ENCODE assay signal across 22 cellular contexts in the genomic region with DNA sequence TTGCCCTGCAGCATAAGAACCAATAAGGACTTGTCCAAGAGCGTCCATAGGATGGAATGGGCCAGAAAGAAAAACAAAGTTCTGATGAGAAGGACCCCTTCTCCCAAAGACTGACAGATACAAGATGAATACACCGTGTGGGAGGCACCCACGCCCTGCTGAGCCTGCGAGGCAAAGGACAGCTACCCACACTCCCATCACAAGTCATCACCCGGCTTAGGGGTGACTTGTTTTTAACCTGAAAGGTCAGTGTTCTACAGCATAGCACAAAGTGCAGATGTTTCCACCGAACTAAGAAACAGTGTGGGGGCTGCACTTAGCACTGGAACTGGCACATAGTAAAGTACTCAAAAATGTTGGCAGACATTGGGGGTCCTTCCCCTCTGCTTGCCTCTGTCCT. TPM values are rescaled to one million over a fixed set of nuclear protein-coding genes. Genes with fewer than 3 reads are reported as not detected.
DNase-seq lines count a peak whose midpoint lies in the region; ATAC-seq, FAIRE-seq and TF ChIP-seq lines count a peak whose summit lies in the region.
"Had no signal": no experiment of that assay in that cellular context is flagged by ENCODE, and none has a peak within 500 bp of the region (broad histone marks: within the 10 kb centered on the region; RNA-seq: fewer than 3 reads in every experiment).

No MANE protein-coding gene starts in this region.

- in situ Hi-C loops in brain microvascular endothelial cell (cut with HindIII; ENCODE audit: low pct_ligation_motif_present, low sequenced_read_pairs), result no loop called here

- H2AK5ac ChIP-seq in trophoblast cell (ENCODE audit: low read length), result no peak overlapping the region

- no peak for TF ChIP-seq CTCF in brain microvascular endothelial cell (IDR thresholded peaks at IDR 0.05; ENCODE audit: low read depth, low read length, missing control alignments)

- no CpG with 5 or more reads among the region's 6 CpGs for WGBS in trophoblast cell (ENCODE audit: extremely low coverage, insufficient coverage, insufficient read length)

- no peak overlapping the region for H3K4ac ChIP-seq in trophoblast cell (ENCODE audit: low read depth, low read length)

- no peak overlapping the region for H2BK5ac ChIP-seq in trophoblast cell (ENCODE audit: low read depth, low read length, poor library complexity)

- H4K91ac ChIP-seq in trophoblast cell (ENCODE audit: low read depth, low read length), result no peak overlapping the region

- no peak overlapping the region for H2AFZ ChIP-seq in trophoblast cell (ENCODE audit: insufficient read depth, low read length, poor library complexity)

- ATAC-seq in CD4-positive, CD25-positive, alpha-beta regulatory T cell (ENCODE audit: low read depth in 2 of 2), result no peak
- peak; percentile 56 for ATAC-seq in activated naive CD8-positive, alpha-beta T cell treated with anti-CD3 and anti-CD28 coated beads, Interleukin-2, amount 50 U/mL, for 24 hours
- no peak for ATAC-seq in HG02870 (IDR thresholded peaks at IDR 0.05; ENCODE audit: unreplicated experiment)
- ATAC-seq: mucosa of descending colon had no signal

- H3K27me3 ChIP-seq in CD4-positive, CD25-positive, alpha-beta regulatory T cell (ENCODE audit: control insufficient read depth, insufficient read depth, low read length), result no peaks in the 10 kb centered on the region
- H3K27me3 ChIP-seq in trophoblast cell (ENCODE audit: insufficient read depth, low read length) (no peaks in the 10 kb centered on the region), brain microvascular endothelial cell (replicated peaks) (no peaks in the 10 kb centered on the region)
- H3K27me3 ChIP-seq: BE2C, testis had no signal

- H4K8ac ChIP-seq in trophoblast cell (ENCODE audit: low read depth, low read length), result no peak overlapping the region

- no peak overlapping the region for H3K4me2 ChIP-seq in trophoblast cell (ENCODE audit: low read length)
- H3K4me2 ChIP-seq: SK-N-SH had no signal

- no peak overlapping the region for H3K9ac ChIP-seq in trophoblast cell (ENCODE audit: low read length)
- H3K9ac ChIP-seq: SK-N-SH had no signal

- FAIRE-seq in GM12892 (lab: Jason Lieb, UNC), result peak; percentile 9

- H2BK120ac ChIP-seq in trophoblast cell (ENCODE audit: insufficient read depth, low read length, poor library complexity), result no peak overlapping the region

- H3K4me3 ChIP-seq in CD4-positive, CD25-positive, alpha-beta regulatory T cell (ENCODE audit: low read depth, low read length), result no peak overlapping the region
- H3K4me3 ChIP-seq in trophoblast cell (ENCODE audit: low read depth, low read length) (no peak overlapping the region), brain microvascular endothelial cell (ENCODE audit: low read depth, low read length) (no peak overlapping the region)
- H3K4me3 ChIP-seq: mucosa of descending colon, testis had no signal

- no peak overlapping the region for H3K23ac ChIP-seq in trophoblast cell (ENCODE audit: low read length)

- H3K18ac ChIP-seq in trophoblast cell (ENCODE audit: low read length), result peak overlapping the region; percentile 38

- H3K27me3 Mint-ChIP-seq in CD4-positive, CD25-positive, alpha-beta regulatory T cell, result no peaks in the 10 kb centered on the region
- H3K27me3 Mint-ChIP-seq in activated naive CD8-positive, alpha-beta T cell treated with anti-CD3 and anti-CD28 coated beads, Interleukin-2, amount 50 U/mL, for 24 hours, result no peaks in the 10 kb centered on the region
- H3K27me3 Mint-ChIP-seq: activated CD4-positive, alpha-beta T cell treated with anti-CD3 and anti-CD28 coated beads, Interleukin-2, amount 10 ng/mL, durations not matched to agents 7 days and 5 days had no signal

- H2BK12ac ChIP-seq in trophoblast cell (ENCODE audit: low read length), result no peak overlapping the region

- peak overlapping the region; percentile 83 to 91 (median 89) for H3K27ac Mint-ChIP-seq in CD4-positive, CD25-positive, alpha-beta regulatory T cell
- peak overlapping the region; percentile 83 for H3K27ac Mint-ChIP-seq in activated naive CD8-positive, alpha-beta T cell treated with anti-CD3 and anti-CD28 coated beads, Interleukin-2, amount 50 U/mL, for 24 hours

- peaks cover 64% of the 10 kb centered on the region for H3K36me3 ChIP-seq in CD4-positive, CD25-positive, alpha-beta regulatory T cell (ENCODE audit: control insufficient read depth, insufficient read depth, low read length)
- H3K36me3 ChIP-seq in trophoblast cell (ENCODE audit: control insufficient read depth in 1 of 2, insufficient read depth in 2 of 2, low read length in 2 of 2) (peaks cover 12 to 26% of the 10 kb centered on the region in 2 experiments), brain microvascular endothelial cell (replicated peaks) (peaks cover 16% of the 10 kb centered on the region)

- H3K79me1 ChIP-seq in trophoblast cell (ENCODE audit: low read length), result peaks cover 13% of the 10 kb centered on the region

- no peak overlapping the region for H3K14ac ChIP-seq in trophoblast cell (ENCODE audit: low read length)

- H3K79me2 ChIP-seq in trophoblast cell (ENCODE audit: control insufficient read depth, insufficient read depth, low read length, poor library complexity), result no peaks in the 10 kb centered on the region

- H3K4me1 Mint-ChIP-seq in CD4-positive, CD25-positive, alpha-beta regulatory T cell, result peaks cover 13 to 81% (median 54%) of the 10 kb centered on the region in 4 donors
- peaks cover 100% of the 10 kb centered on the region for H3K4me1 Mint-ChIP-seq in activated naive CD8-positive, alpha-beta T cell treated with anti-CD3 and anti-CD28 coated beads, Interleukin-2, amount 50 U/mL, for 24 hours

- H3K9me3 ChIP-seq in CD4-positive, CD25-positive, alpha-beta regulatory T cell (ENCODE audit: control insufficient read depth in 2 of 2, low read length in 2 of 2), result no peaks in the 10 kb centered on the region
- peaks cover 6% of the 10 kb centered on the region for H3K9me3 ChIP-seq in trophoblast cell (ENCODE audit: insufficient read depth, low read depth, low read length)
- H3K9me3 ChIP-seq: BE2C, mucosa of descending colon, SK-N-SH, testis had no signal

- no peak overlapping the region for H4K12ac ChIP-seq in trophoblast cell (ENCODE audit: low read depth, low read length)

- no peak for TF ChIP-seq POLR2A in GM12892 (IDR thresholded peaks at IDR 0.05; ENCODE audit: low read depth, low read length)

- peaks cover 20% of the 10 kb centered on the region for H3K36me3 Mint-ChIP-seq in CD4-positive, CD25-positive, alpha-beta regulatory T cell
- peaks cover 46% of the 10 kb centered on the region for H3K36me3 Mint-ChIP-seq in activated naive CD8-positive, alpha-beta T cell treated with anti-CD3 and anti-CD28 coated beads, Interleukin-2, amount 50 U/mL, for 24 hours (ENCODE audit: low read depth)

- peaks cover 70% of the 10 kb centered on the region for H3K4me1 ChIP-seq in CD4-positive, CD25-positive, alpha-beta regulatory T cell (ENCODE audit: control insufficient read depth, insufficient read depth, low read length, poor library complexity, severe bottlenecking)
- peaks cover 17 to 27% of the 10 kb centered on the region in 2 experiments for H3K4me1 ChIP-seq in trophoblast cell (ENCODE audit: control insufficient read depth in 1 of 2, insufficient read depth in 2 of 2, low read length in 2 of 2)
- H3K4me1 ChIP-seq: BE2C had no signal

- no peaks in the 10 kb centered on the region for H3K9me3 Mint-ChIP-seq in CD4-positive, CD25-positive, alpha-beta regulatory T cell
- no peaks in the 10 kb centered on the region for H3K9me3 Mint-ChIP-seq in activated naive CD8-positive, alpha-beta T cell treated with anti-CD3 and anti-CD28 coated beads, Interleukin-2, amount 50 U/mL, for 24 hours
- H3K9me3 Mint-ChIP-seq: activated CD4-positive, alpha-beta T cell treated with anti-CD3 and anti-CD28 coated beads, Interleukin-2, amount 10 ng/mL, durations not matched to agents 7 days and 5 days; H9 had no signal

- H3K27ac ChIP-seq in CD4-positive, CD25-positive, alpha-beta regulatory T cell (ENCODE audit: insufficient read depth, low read length, poor library complexity, severe bottlenecking), result peak overlapping the region; percentile 52
- H3K27ac ChIP-seq in trophoblast cell (ENCODE audit: low read depth, low read length), result no peak overlapping the region
- no peak overlapping the region for H3K27ac ChIP-seq in brain microvascular endothelial cell

- no peak for DNase-seq in CD4-positive, CD25-positive, alpha-beta regulatory T cell
- DNase-seq in GM12892 (ENCODE audit: insufficient read length), result no peak
- DNase-seq in activated naive CD8-positive, alpha-beta T cell treated with anti-CD3 and anti-CD28 coated beads, Interleukin-2, amount 50 U/mL, for 24 hours, result peak; percentile 54
- no peak for DNase-seq in trophoblast cell
- DNase-seq in AG20443 (ENCODE audit: low spot score), result no peak
- no peak for DNase-seq in brain microvascular endothelial cell
- DNase-seq: activated CD4-positive, alpha-beta T cell treated with anti-CD3 and anti-CD28 coated beads, Interleukin-2, amount 10 ng/mL, durations not matched to agents 7 days and 5 days; anterior cingulate cortex; BE2C; DND-41; H9; hypothalamus; Kasumi-1; kidney glomerular epithelial cell; mucosa of descending colon; NCI-H1417; NCI-H2171 treated with DMSO at 0.1 percent for 48 hours; NCI-H82; SK-N-SH; T1000; testis had no signal

- H3K4me3 Mint-ChIP-seq in CD4-positive, CD25-positive, alpha-beta regulatory T cell, result peak overlapping the region in 3 of 4 donors; percentile 23 to 79 (median 77)
- H3K4me3 Mint-ChIP-seq in activated naive CD8-positive, alpha-beta T cell treated with anti-CD3 and anti-CD28 coated beads, Interleukin-2, amount 50 U/mL, for 24 hours, result peak overlapping the region; percentile 55
- H3K4me3 Mint-ChIP-seq: activated CD4-positive, alpha-beta T cell treated with anti-CD3 and anti-CD28 coated beads, Interleukin-2, amount 10 ng/mL, durations not matched to agents 7 days and 5 days; H9 had no signal

RNA-seq across cellular contexts. Expression of a gene that starts 13.9 kb away (rescaled TPM):
- 259 TPM for total RNA-seq in CD4-positive, CD25-positive, alpha-beta regulatory T cell
- 10 to 100 TPM; 46.9 to 71.5 (median 59.8) TPM for polyA plus RNA-seq in CD4-positive, CD25-positive, alpha-beta regulatory T cell
- 187 TPM for polyA plus RNA-seq in GM12892 (2012; ENCODE audit: missing spikeins)
- polyA plus RNA-seq in trophoblast cell (2013), result 54.1 and 54.5 TPM in 2 replicates

RNA-seq across cellular contexts. Expression of a gene that starts 46.5 kb away (rescaled TPM):
- total RNA-seq in CD4-positive, CD25-positive, alpha-beta regulatory T cell, result 1.2 TPM
- polyA plus RNA-seq in CD4-positive, CD25-positive, alpha-beta regulatory T cell, result 1 to 10 TPM in 2 of 4 donors, under 1 TPM in 2; 0.52 to 1.3 (median 0.81) TPM
- polyA plus RNA-seq in GM12892 (2012; ENCODE audit: missing spikeins), result 2.2 TPM
- polyA plus RNA-seq in trophoblast cell (2013), result 22.4 and 25.1 TPM in 2 replicates
- total RNA-seq: activated CD4-positive, alpha-beta T cell treated with anti-CD3 and anti-CD28 coated beads, Interleukin-2, amount 10 ng/mL, durations not matched to agents 7 days and 5 days had no signal
